Comparison of ENCODE assay signal across 17 cellular contexts in genomic region chr11:111387318-111387863, GRCh38. TPM values are rescaled to one million over a fixed set of nuclear protein-coding genes. Genes with fewer than 3 reads are reported as not detected.
DNase-seq lines count a peak whose midpoint lies in the region; ATAC-seq and TF ChIP-seq lines count a peak whose summit lies in the region.
"Had no signal": no experiment of that assay in that cellular context is flagged by ENCODE, and none has a peak within 500 bp of the region (broad histone marks: within the 10 kb centered on the region; RNA-seq: fewer than 3 reads in every experiment).

No MANE protein-coding gene starts in this region.

- H3K4me1 ChIP-seq in psoas muscle, result peaks cover 4% of the 10 kb centered on the region
- peaks cover 0 to 6% (median 0%) of the 10 kb centered on the region in 4 donors for H3K4me1 ChIP-seq in tibial nerve
- no peaks in the 10 kb centered on the region for H3K4me1 ChIP-seq in osteoblast (ENCODE audit: insufficient read depth, low read length)

- DNase-seq in LoVo (ENCODE audit: low spot score) (peak; percentile 51), NCI-H2171 treated with DMSO at 0.1 percent for 48 hours (lab: John Stamatoyannopoulos, UW) (peak; percentile 94), cerebellar cortex (ENCODE audit: low spot score) (peak; percentile 94), psoas muscle (peak; percentile 21 to 56), tibial nerve (ENCODE audit: low spot score in 2 of 2) (no peak), osteoblast (ENCODE audit: insufficient read length, low spot score, missing footprints) (no peak)
- DNase-seq: activated B cell treated with CpG ODN at 0.5 μM for 24 hours, activated T-cell treated with anti-CD3 and anti-CD28 coated beads for 4 hours, GF-D8, HFFc6, IMR-90 had no signal

- intact Hi-C loops in psoas muscle (cut with DNase I), result no loop called here

- TF ChIP-seq POLR2A in tibial nerve (IDR thresholded peaks at IDR 0.05), result no peak

- no peak overlapping the region for H3K4me2 ChIP-seq in osteoblast (ENCODE audit: insufficient read depth, low read length)

- H4K20me1 ChIP-seq in osteoblast (ENCODE audit: insufficient read depth, low read length), result no peaks in the 10 kb centered on the region
- H4K20me1 ChIP-seq: BLaER1 treated with 17β-estradiol and CSF1 and Interleukin-3, amounts not matched to agents 10 nM and 100 nM had no signal

- 68 to 79% (median 70%) methylated on average over 2 of the region's 2 CpGs for whole genome bisulfite sequencing in psoas muscle, 3 donors
- 63 to 89% methylated on average over 2 of the region's 2 CpGs for WGBS in tibial nerve, 2 donors

- no peak overlapping the region for H2AFZ ChIP-seq in osteoblast (ENCODE audit: low read length)

- peaks cover 3% of the 10 kb centered on the region for H3K9me3 ChIP-seq in psoas muscle
- H3K9me3 ChIP-seq in tibial nerve, result no peaks in the 10 kb centered on the region
- no peaks in the 10 kb centered on the region for H3K9me3 ChIP-seq in osteoblast (ENCODE audit: low read depth, low read length)

- TF ChIP-seq EP300 in tibial nerve (IDR thresholded peaks at IDR 0.05), result no peak

- H3K27me3 ChIP-seq in psoas muscle (ENCODE audit: insufficient read depth in 3 of 3, low read length in 2 of 3) (no peaks in the 10 kb centered on the region), tibial nerve (no peaks in the 10 kb centered on the region), osteoblast (ENCODE audit: insufficient read depth, low read length) (no peaks in the 10 kb centered on the region)
- H3K27me3 ChIP-seq: BLaER1 treated with 17β-estradiol and CSF1 and Interleukin-3, amounts not matched to agents 10 nM and 100 nM had no signal

- H3K79me2 ChIP-seq in osteoblast (ENCODE audit: insufficient read depth, low read length), result no peaks in the 10 kb centered on the region

- H3K27ac ChIP-seq in psoas muscle (no peak overlapping the region), tibial nerve (no peak overlapping the region), osteoblast (ENCODE audit: low read depth, low read length) (no peak overlapping the region)

- TF ChIP-seq CTCF in psoas muscle (IDR thresholded peaks at IDR 0.05) (no peak), tibial nerve (IDR thresholded peaks at IDR 0.05) (no peak), osteoblast (IDR thresholded peaks at IDR 0.05; ENCODE audit: extremely low read depth, low read depth, low read length) (no peak)

- H3K36me3 ChIP-seq in psoas muscle (ENCODE audit: insufficient read depth in 1 of 2, low read depth in 1 of 2) (no peaks in the 10 kb centered on the region), tibial nerve (no peaks in the 10 kb centered on the region), osteoblast (ENCODE audit: insufficient read depth, low read length) (no peaks in the 10 kb centered on the region)

- no peak for ATAC-seq in psoas muscle
- ATAC-seq in GM19023 (IDR thresholded peaks at IDR 0.05; ENCODE audit: unreplicated experiment), result no peak
- ATAC-seq in HG03097 (IDR thresholded peaks at IDR 0.05; ENCODE audit: low FRiP score, unreplicated experiment), result no peak
- ATAC-seq: right cardiac atrium had no signal

- H3K4me3 ChIP-seq in psoas muscle, result no peak overlapping the region
- no peak overlapping the region for H3K4me3 ChIP-seq in tibial nerve
- no peak overlapping the region for H3K4me3 ChIP-seq in osteoblast (ENCODE audit: insufficient read depth, low read length)
- H3K4me3 ChIP-seq: BLaER1 treated with 17β-estradiol and CSF1 and Interleukin-3, amounts not matched to agents 10 nM and 100 nM had no signal

RNA-seq across cellular contexts. Expression of gene POU2AF1, which starts 8.3 kb away (rescaled TPM):
- total RNA-seq in psoas muscle (under 1 TPM in 2 of 4 donors, not detected in 2; 0.21 to 0.25 TPM), tibial nerve (under 1 TPM in 1 of 4 donors, not detected in 3; 0.87 TPM), osteoblast (not detected in 2 replicates)
- polyA plus RNA-seq in psoas muscle, result under 1 TPM in 2 of 3 donors, not detected in 1; 0.01 to 0.05 TPM
- total RNA-seq: frontal cortex, HFFc6, IMR-90 had no signal
- polyA plus RNA-seq: IMR-90, keratinocyte, right cardiac atrium had no signal

Comparison
In these comparisons a context has a peak if more than half of its experiments do, and no peak if none do; other contexts are left out.
1. DNase-seq: peak in LoVo (single experiment), NCI-H2171 treated with DMSO at 0.1 percent for 48 hours (single experiment), cerebellar cortex (single experiment) and psoas muscle (2 of 2); none in tibial nerve (0 of 2) and osteoblast (single experiment).